ENCODE assay signal across 17 cellular contexts in genomic region chr16:49515016-49515415, GRCh38.
"Had no signal": no experiment of that assay in that cellular context is flagged by ENCODE, and none has a peak within 500 bp of the region (broad histone marks: within the 10 kb centered on the region; RNA-seq: fewer than 3 reads in every experiment).

No MANE protein-coding gene starts in this region.

- H3K9me3 Mint-ChIP-seq: IgD-negative memory B cell had no signal

- H3K4me1 Mint-ChIP-seq: IgD-negative memory B cell had no signal

- H3K4me3 Mint-ChIP-seq: IgD-negative memory B cell had no signal

- H3K9me3 ChIP-seq: SJSA1 had no signal

- ATAC-seq: K562 had no signal

- H3K27me3 Mint-ChIP-seq: IgD-negative memory B cell had no signal

- H3K36me3 ChIP-seq: SJSA1 had no signal

- H3K9ac ChIP-seq: KMS-11 had no signal

- H3K27me3 ChIP-seq: SJSA1 had no signal

- H3K4me1 ChIP-seq: SJSA1 had no signal

- H3K4me3 ChIP-seq: K562, SJSA1, SK-N-MC had no signal

- DNase-seq: MV-4-11, NCI-H1048, NCI-H1105, NCI-H146, NCI-H1930, NCI-H2081, NCI-H2107, NCI-H2227 treated with DMSO at 0.1 percent for 48 hours, NCI-H774, Right ventricle myocardium superior, RPMI8226, SIG-M5 had no signal

- H3K4me2 ChIP-seq: KMS-11 had no signal

- H3K27ac ChIP-seq: KMS-11, SJSA1, SK-N-MC had no signal

- H3K36me3 Mint-ChIP-seq: IgD-negative memory B cell had no signal

- H3K27ac Mint-ChIP-seq: IgD-negative memory B cell had no signal
